Comparison of ENCODE assay signal across 14 cellular contexts in genomic region chr22:17014101-17014440, GRCh38. TPM values are rescaled to one million over a fixed set of nuclear protein-coding genes. Genes with fewer than 3 reads are reported as not detected.
"Had no signal": no experiment of that assay in that cellular context is flagged by ENCODE, and none has a peak within 500 bp of the region (broad histone marks: within the 10 kb centered on the region; RNA-seq: fewer than 3 reads in every experiment).

No MANE protein-coding gene starts in this region.

RNA-seq across cellular contexts. Expression of gene GAB4, which starts 6.0 kb away (rescaled TPM):
- total RNA-seq: kidney, left ventricle myocardium inferior, lung, mucosa of gallbladder, occipital lobe, osteocyte, posterior vena cava, psoas muscle, subcutaneous adipose tissue, thyroid gland, transverse colon, upper lobe of right lung had no signal
- polyA plus RNA-seq: lung; naive thymus-derived CD8-positive, alpha-beta T cell; psoas muscle; small intestine had no signal
